ENCODE assay signal across 16 cellular contexts in genomic region chr19:14413355-14413754, GRCh38. TPM values are rescaled to one million over a fixed set of nuclear protein-coding genes. Genes with fewer than 3 reads are reported as not detected.
DNase-seq lines count a peak whose midpoint lies in the region; ATAC-seq and TF ChIP-seq lines count a peak whose summit lies in the region.
"Had no signal": no experiment of that assay in that cellular context is flagged by ENCODE, and none has a peak within 500 bp of the region (broad histone marks: within the 10 kb centered on the region; RNA-seq: fewer than 3 reads in every experiment).

No MANE protein-coding gene starts in this region.

- no peak overlapping the region for H2BK12ac ChIP-seq in neuronal stem cell (ENCODE audit: low read length)

- H2AFZ ChIP-seq in neuronal stem cell (ENCODE audit: low read length): no peak overlapping the region
- H2AFZ ChIP-seq: GM23248 had no signal

- no peak overlapping the region for H3K4me2 ChIP-seq in neuronal stem cell (ENCODE audit: insufficient read depth, low read length, poor library complexity, severe bottlenecking)

- no peak overlapping the region for H4K8ac ChIP-seq in neuronal stem cell (ENCODE audit: low read depth, low read length)

- H3K27ac Mint-ChIP-seq in CD14-positive monocyte: peak overlapping the region in 6 of 7 donors; percentile 22 to 78 (median 62)
- H3K27ac Mint-ChIP-seq in activated naive CD8-positive, alpha-beta T cell treated with anti-CD3 and anti-CD28 coated beads, Interleukin-2, amount 50 U/mL, for 24 hours: peak overlapping the region; percentile 87
- peak overlapping the region; percentile 79 for H3K27ac Mint-ChIP-seq in nephron progenitor cell

- no peak overlapping the region for H3K9ac ChIP-seq in neuronal stem cell (ENCODE audit: low read depth, low read length, poor library complexity)
- H3K9ac ChIP-seq: GM23248 had no signal

- peak overlapping the region; percentile 58; the same call in 1 of the 2 replicates for H3K27ac ChIP-seq in HEK293 (ENCODE audit: extremely low read depth, low read depth, low read length)
- no peak overlapping the region for H3K27ac ChIP-seq in neuronal stem cell (replicated peaks; ENCODE audit: low read length)
- H3K27ac ChIP-seq: body of pancreas, gastrocnemius medialis, GM23248 had no signal

- no peak for ATAC-seq in activated naive CD8-positive, alpha-beta T cell treated with anti-CD3 and anti-CD28 coated beads, Interleukin-2, amount 50 U/mL, for 24 hours
- no peak for ATAC-seq in HG03095 (IDR thresholded peaks at IDR 0.05; ENCODE audit: unreplicated experiment)
- ATAC-seq: body of pancreas, gastrocnemius medialis had no signal

- H3K23ac ChIP-seq in neuronal stem cell (ENCODE audit: low read depth, low read length, poor library complexity): no peak overlapping the region

- H3K36me3 ChIP-seq in HEK293 (ENCODE audit: control insufficient read depth in 2 of 2, insufficient read depth in 1 of 2, low read length in 2 of 2) (peaks cover 29 to 76% of the 10 kb centered on the region in 2 experiments), neuronal stem cell (replicated peaks in 1 of 2; ENCODE audit: control insufficient read depth in 2 of 2, insufficient read depth in 2 of 2, low read length in 2 of 2) (peaks cover 53 to 88% of the 10 kb centered on the region in 2 donors)

- H4K91ac ChIP-seq in neuronal stem cell (ENCODE audit: low read depth, low read length, poor library complexity): no peak overlapping the region

- peaks cover 37% of the 10 kb centered on the region for H3K79me1 ChIP-seq in neuronal stem cell (ENCODE audit: low read depth, low read length)

- no peak overlapping the region for H3K14ac ChIP-seq in neuronal stem cell (ENCODE audit: low read length)

- H2AK5ac ChIP-seq in neuronal stem cell (ENCODE audit: low read depth, low read length): no peak overlapping the region

- H3K18ac ChIP-seq in neuronal stem cell (ENCODE audit: low read length): no peak overlapping the region

- H3K27me3 ChIP-seq in neuronal stem cell (ENCODE audit: control insufficient read depth in 3 of 3, insufficient read depth in 3 of 3, low read depth in 1 of 3, low read length in 3 of 3): no peaks in the 10 kb centered on the region
- H3K27me3 ChIP-seq: body of pancreas, gastrocnemius medialis had no signal

- CTCF ChIA-PET in HEK293 (lab: Yijun Ruan, JAX): interaction anchor here (0.6 to 1.3 kb wide), 2 partner anchors 23 to 51 kb away, joined by 3 read pairs; no protein-coding TSS in a partner anchor

- H2BK15ac ChIP-seq in neuronal stem cell (ENCODE audit: low read length): no peak overlapping the region

- H2BK120ac ChIP-seq in neuronal stem cell (ENCODE audit: low read depth, low read length): no peak overlapping the region

- H3K4me3 ChIP-seq in HEK293 (ENCODE audit: low read depth, low read length) (no peak overlapping the region), neuronal stem cell (ENCODE audit: low read length in 2 of 2) (no peak overlapping the region)
- H3K4me3 ChIP-seq: body of pancreas, gastrocnemius medialis, GM23248 had no signal

- TF ChIP-seq CTCF in CD14-positive monocyte (IDR thresholded peaks at IDR 0.05) (no peak), HEK293 (tag by site-specific recombination; IDR thresholded peaks at IDR 0.05) (no peak), nephron progenitor cell (IDR thresholded peaks at IDR 0.05) (no peak)

- H3K9me3 ChIP-seq in HEK293 (ENCODE audit: control insufficient read depth, insufficient read depth, low read depth, low read length) (no peaks in the 10 kb centered on the region), neuronal stem cell (replicated peaks in 1 of 2; ENCODE audit: control insufficient read depth in 2 of 2, insufficient read depth in 1 of 2, low read depth in 1 of 2, low read length in 2 of 2) (peaks cover 0 to 2% of the 10 kb centered on the region in 2 donors)
- H3K9me3 ChIP-seq: body of pancreas, gastrocnemius medialis had no signal

- intact Hi-C loops in CD14-positive monocyte (cut with micrococcal nuclease): no loop called here

- H3K4me3 Mint-ChIP-seq in CD14-positive monocyte (no peak overlapping the region), nephron progenitor cell (no peak overlapping the region)
- peak overlapping the region; percentile 17 for H3K4me3 Mint-ChIP-seq in activated naive CD8-positive, alpha-beta T cell treated with anti-CD3 and anti-CD28 coated beads, Interleukin-2, amount 50 U/mL, for 24 hours

- H3K4me1 ChIP-seq in HEK293 (ENCODE audit: control insufficient read depth, insufficient read depth, low read length) (peaks cover 17% of the 10 kb centered on the region), neuronal stem cell (ENCODE audit: control insufficient read depth in 2 of 2, insufficient read depth in 1 of 2, low read depth in 1 of 2, low read length in 2 of 2) (peaks cover 3 to 14% of the 10 kb centered on the region in 2 donors)

- H3K4ac ChIP-seq in neuronal stem cell (ENCODE audit: low read length): no peak overlapping the region

- DNase-seq in CD14-positive monocyte (ENCODE audit: low spot score) (no peak), nephron progenitor cell (no peak), NCI-H2171 (lab: John Stamatoyannopoulos, UW) (no peak), neuronal stem cell (ENCODE audit: low spot score) (no peak)
- no peak for DNase-seq in activated naive CD8-positive, alpha-beta T cell treated with anti-CD3 and anti-CD28 coated beads, Interleukin-2, amount 50 U/mL, for 24 hours
- DNase-seq in stimulated activated CD4-positive, alpha-beta T cell treated with anti-CD3 and anti-CD28 coated beads, Interleukin-2, amount 100 ng/mL, for 24 hours: no peak
- DNase-seq: body of pancreas; gastrocnemius medialis; Karpas-422; NCI-H187; NCI-H69; stimulated activated CD4-positive, alpha-beta T cell treated with anti-CD3 and anti-CD28 coated beads, Interleukin-4, amount 100 ng/mL, for 4 hours; stimulated activated naive CD4-positive, alpha-beta T cell treated with Interleukin-2 at 50 U/mL for 16 hours had no signal

- H3K4me1 Mint-ChIP-seq in CD14-positive monocyte (peaks cover 36% of the 10 kb centered on the region), nephron progenitor cell (peaks cover 43% of the 10 kb centered on the region)
- H3K4me1 Mint-ChIP-seq in activated naive CD8-positive, alpha-beta T cell treated with anti-CD3 and anti-CD28 coated beads, Interleukin-2, amount 50 U/mL, for 24 hours: peaks cover 60% of the 10 kb centered on the region

- WGBS in neuronal stem cell (ENCODE audit: extremely low coverage in 2 of 2, insufficient read length in 2 of 2, insufficient replicate concordance in 1 of 2), 2 donors: no CpG with 5 or more reads among the region's 3 CpGs

- no peak overlapping the region for H2BK5ac ChIP-seq in neuronal stem cell (ENCODE audit: low read length)

- POLR2A ChIA-PET in HEK293 (lab: Yijun Ruan, JAX): interaction anchor here (0.6 to 1.0 kb wide), 3 partner anchors 19 to 55 kb away, joined by 4 read pairs; no protein-coding TSS in a partner anchor

- no peaks in the 10 kb centered on the region for H3K9me3 Mint-ChIP-seq in CD14-positive monocyte
- H3K9me3 Mint-ChIP-seq in activated naive CD8-positive, alpha-beta T cell treated with anti-CD3 and anti-CD28 coated beads, Interleukin-2, amount 50 U/mL, for 24 hours: no peaks in the 10 kb centered on the region
- H3K9me3 Mint-ChIP-seq in nephron progenitor cell: no peaks in the 10 kb centered on the region

- peaks cover 48 to 64% of the 10 kb centered on the region in 2 donors for H3K36me3 Mint-ChIP-seq in CD14-positive monocyte
- peaks cover 74% of the 10 kb centered on the region for H3K36me3 Mint-ChIP-seq in activated naive CD8-positive, alpha-beta T cell treated with anti-CD3 and anti-CD28 coated beads, Interleukin-2, amount 50 U/mL, for 24 hours (ENCODE audit: low read depth)
- H3K36me3 Mint-ChIP-seq in nephron progenitor cell (ENCODE audit: low read depth): peaks cover 46% of the 10 kb centered on the region

- H3K27me3 Mint-ChIP-seq in CD14-positive monocyte (ENCODE audit: low read depth in 3 of 3) (peaks cover 0 to 16% (median 0%) of the 10 kb centered on the region in 3 donors), nephron progenitor cell (ENCODE audit: low read depth, poor library complexity) (no peaks in the 10 kb centered on the region)
- H3K27me3 Mint-ChIP-seq in activated naive CD8-positive, alpha-beta T cell treated with anti-CD3 and anti-CD28 coated beads, Interleukin-2, amount 50 U/mL, for 24 hours: no peaks in the 10 kb centered on the region

TF ChIP-seq in HEK293, 187 proteins besides CTCF, POLR2A, EP300 and RAD21 (continues in another document):
- TF ChIP-seq ZNF626 (tag by site-specific recombination; IDR thresholded peaks at IDR 0.05): no peak
- TF ChIP-seq ZNF561 (tag by site-specific recombination; IDR thresholded peaks at IDR 0.05; ENCODE audit: borderline replicate concordance): no peak
- TF ChIP-seq ZNF280D (tag by site-specific recombination; IDR thresholded peaks at IDR 0.05): no peak
- TF ChIP-seq ZBTB21 (tag by site-specific recombination; IDR thresholded peaks at IDR 0.05): no peak

RNA-seq across cellular contexts. Expression of gene DDX39A, which starts 5.8 kb away (rescaled TPM):
- polyA plus RNA-seq in CD14-positive monocyte: 10 to 100 TPM; 78.7 to 83.5 TPM
- polyA plus RNA-seq in neuronal stem cell (2013, experiment 1 of 2): 75.6 TPM
- polyA plus RNA-seq in neuronal stem cell (2013, experiment 2 of 2): 76.2 TPM

RNA-seq across cellular contexts. Expression of gene PKN1, which starts 19.8 kb away (rescaled TPM):
- polyA plus RNA-seq in CD14-positive monocyte: 10 to 100 TPM; 49.5 to 49.6 TPM
- polyA plus RNA-seq in neuronal stem cell (2013, experiment 1 of 2): 70.0 TPM
- 68.8 TPM for polyA plus RNA-seq in neuronal stem cell (2013, experiment 2 of 2)

RNA-seq across cellular contexts. Expression of gene ADGRE5, which starts 32.1 kb away (rescaled TPM):
- 100 to 1,000 TPM; 259 to 279 TPM for polyA plus RNA-seq in CD14-positive monocyte
- 0.74 TPM for polyA plus RNA-seq in neuronal stem cell (2013, experiment 1 of 2)
- polyA plus RNA-seq in neuronal stem cell (2013, experiment 2 of 2): 0.72 TPM
